2 cellular contexts compared by ENCODE assay signal in the genomic region with DNA sequence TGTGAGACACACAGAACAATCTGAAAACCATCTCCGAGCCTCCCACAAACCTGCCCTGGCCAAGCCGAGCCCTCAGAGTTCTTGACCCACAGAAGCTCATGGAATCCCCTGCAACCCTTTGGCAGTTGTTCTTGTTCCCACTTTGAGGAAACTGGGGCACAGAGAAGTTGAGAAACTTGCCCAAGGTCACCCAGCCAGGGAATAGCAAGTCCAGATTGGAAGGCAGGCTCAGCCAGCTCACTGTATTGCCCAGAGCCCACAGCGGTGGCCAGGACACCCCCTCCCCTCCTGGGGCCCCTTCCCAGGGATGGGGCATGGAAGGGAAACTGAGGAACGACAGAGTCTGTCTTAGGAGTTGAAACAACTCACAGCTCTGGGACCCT.
TF ChIP-seq lines count a peak whose summit lies in the region.

No MANE protein-coding gene starts in this region.

TF ChIP-seq in IMR-90, 13 proteins besides CTCF, POLR2A, EP300 and RAD21:
- TF ChIP-seq RCOR1 (IDR thresholded peaks at IDR 0.05; ENCODE audit: insufficient replicate concordance, low read length) (no peak), MAZ (IDR thresholded peaks at IDR 0.05; ENCODE audit: borderline replicate concordance, low read depth, low read length) (no peak), CEBPB (IDR thresholded peaks at IDR 0.05; ENCODE audit: low read depth, low read length) (no peak), RFX5 (IDR thresholded peaks at IDR 0.05; ENCODE audit: low read depth, low read length) (no peak), FOS (IDR thresholded peaks at IDR 0.05; ENCODE audit: low read depth, low read length) (no peak), USF2 (IDR thresholded peaks at IDR 0.05; ENCODE audit: low read depth, low read length) (no peak), BHLHE40 (IDR thresholded peaks at IDR 0.05; ENCODE audit: low read depth, low read length) (no peak)
- TF ChIP-seq, protein P1, sequence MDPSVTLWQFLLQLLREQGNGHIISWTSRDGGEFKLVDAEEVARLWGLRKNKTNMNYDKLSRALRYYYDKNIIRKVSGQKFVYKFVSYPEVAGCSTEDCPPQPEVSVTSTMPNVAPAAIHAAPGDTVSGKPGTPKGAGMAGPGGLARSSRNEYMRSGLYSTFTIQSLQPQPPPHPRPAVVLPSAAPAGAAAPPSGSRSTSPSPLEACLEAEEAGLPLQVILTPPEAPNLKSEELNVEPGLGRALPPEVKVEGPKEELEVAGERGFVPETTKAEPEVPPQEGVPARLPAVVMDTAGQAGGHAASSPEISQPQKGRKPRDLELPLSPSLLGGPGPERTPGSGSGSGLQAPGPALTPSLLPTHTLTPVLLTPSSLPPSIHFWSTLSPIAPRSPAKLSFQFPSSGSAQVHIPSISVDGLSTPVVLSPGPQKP (IDR thresholded peaks at IDR 0.05; ENCODE audit: borderline replicate concordance, low read depth, low read length): no peak

TF ChIP-seq in neural cell, 6 proteins besides CTCF, POLR2A, EP300 and RAD21:
- TF ChIP-seq SMC3 (conservative IDR thresholded peaks at IDR 0.05; ENCODE audit: poor library complexity): no peak
- TF ChIP-seq TAF1 (IDR thresholded peaks at IDR 0.05; ENCODE audit: low read depth): no peak
- TF ChIP-seq REST (IDR thresholded peaks at IDR 0.05; ENCODE audit: borderline replicate concordance): no peak
- TF ChIP-seq EZH2 (IDR thresholded peaks at IDR 0.05; ENCODE audit: borderline replicate concordance, insufficient read depth, low read length, poor library complexity, severe bottlenecking): no peak
- TF ChIP-seq POLR2AphosphoS5 (IDR thresholded peaks at IDR 0.05): no peak
- no peak for TF ChIP-seq MXI1 (conservative IDR thresholded peaks at IDR 0.05; ENCODE audit: poor library complexity, severe bottlenecking)
